8 cellular contexts compared by ENCODE assay signal in the genomic region with DNA sequence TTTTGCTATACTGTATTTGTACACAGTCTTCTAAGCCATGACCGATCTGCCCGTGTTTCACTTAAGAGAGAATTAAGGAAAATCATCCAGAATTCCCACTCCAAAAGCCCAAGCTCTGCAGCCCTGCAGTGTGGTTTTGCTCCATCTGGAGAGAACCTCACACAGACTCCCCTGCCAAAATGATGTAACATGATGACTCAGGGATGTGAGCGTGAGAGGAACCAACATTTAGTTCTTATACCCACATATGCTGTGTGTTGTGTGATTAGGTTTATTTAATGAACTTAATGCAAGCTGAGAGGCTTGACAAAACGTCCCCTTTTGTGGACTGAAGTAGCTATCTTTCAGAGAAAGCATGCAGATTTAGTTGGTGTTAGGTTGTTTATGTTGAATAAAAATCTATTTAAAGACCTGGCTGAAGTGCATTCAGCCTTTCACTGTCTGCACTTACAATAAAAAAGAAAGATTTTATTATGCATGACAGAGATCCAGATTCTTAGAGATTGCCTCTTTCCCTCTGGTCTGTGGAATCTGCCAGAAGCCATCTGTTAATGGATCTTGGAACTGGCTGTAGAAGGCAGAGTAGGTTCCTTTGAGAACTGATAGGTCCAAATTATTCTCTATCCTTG. TPM values are rescaled to one million over a fixed set of nuclear protein-coding genes. Genes with fewer than 3 reads are reported as not detected.
DNase-seq lines count a peak whose midpoint lies in the region; ATAC-seq and TF ChIP-seq lines count a peak whose summit lies in the region.

No MANE protein-coding gene starts in this region.

- H3K4me1 ChIP-seq in SJSA1 (replicated peaks): peaks cover 15% of the 10 kb centered on the region
- H3K4me1 ChIP-seq in parathyroid adenoma: no peaks in the 10 kb centered on the region
- H3K4me1 ChIP-seq in MM.1S (ENCODE audit: low read length): no peaks in the 10 kb centered on the region

- H3K9me2 ChIP-seq in MM.1S (replicated peaks; ENCODE audit: insufficient read depth, low read length): no peaks in the 10 kb centered on the region

- TF ChIP-seq CTCF in AG04449 (IDR thresholded peaks at IDR 0.05; ENCODE audit: insufficient read depth, low read length, missing control alignments) (no peak), parathyroid adenoma (IDR thresholded peaks at IDR 0.05) (no peak), MM.1S (IDR thresholded peaks at IDR 0.05; ENCODE audit: low read length) (no peak)

- H3K9me3 ChIP-seq in SJSA1 (replicated peaks) (no peaks in the 10 kb centered on the region), parathyroid adenoma (ENCODE audit: control insufficient read depth, low read length) (no peaks in the 10 kb centered on the region), MM.1S (replicated peaks; ENCODE audit: insufficient read depth, low read length) (no peaks in the 10 kb centered on the region)

- H3K27me3 ChIP-seq in SJSA1 (replicated peaks) (no peaks in the 10 kb centered on the region), parathyroid adenoma (ENCODE audit: control insufficient read depth, insufficient read depth, low read length) (no peaks in the 10 kb centered on the region), MM.1S (replicated peaks; ENCODE audit: insufficient read depth, low read length) (no peaks in the 10 kb centered on the region)

- H3K4me2 ChIP-seq in parathyroid adenoma (ENCODE audit: low read length) (peak overlapping the region; percentile 23), MM.1S (ENCODE audit: low read depth, low read length) (no peak overlapping the region)

- POLR2A ChIA-PET in AG04449 (lab: Yijun Ruan, JAX): interaction anchor here (0.7 kb wide), 1 partner anchor 14 kb away, joined by 3 read pairs; no protein-coding TSS in a partner anchor

- DNase-seq in AG04449 (ENCODE audit: low read depth, low spot score) (peak; percentile 83), HS-5 (ENCODE audit: low read depth) (peak; percentile 67), SJSA1 (ENCODE audit: low read depth in 1 of 2, low spot score in 2 of 2) (peak; percentile 68 to 70), fibroblast of gingiva (ENCODE audit: low read depth) (peak; percentile 86), MM.1S (no peak)
- no peak for DNase-seq in activated naive CD4-positive, alpha-beta T cell (lab: John Stamatoyannopoulos, UW)

- CTCF ChIA-PET in AG04449 (lab: Yijun Ruan, JAX): interaction anchor here (0.7 to 1.8 kb wide), 3 partner anchors 9 to 373 kb away, joined by 3 to 10 read pairs (median 3); no protein-coding TSS in a partner anchor

- H3K79me2 ChIP-seq in parathyroid adenoma: peaks cover 47% of the 10 kb centered on the region
- H3K79me2 ChIP-seq in MM.1S (ENCODE audit: low read length): peaks cover 99% of the 10 kb centered on the region

- H4K20me1 ChIP-seq in MM.1S (ENCODE audit: insufficient read depth, low read length): no peaks in the 10 kb centered on the region; the same call in 1 of the 2 replicates

- peak overlapping the region; percentile 54 for H3K27ac ChIP-seq in SJSA1
- no peak overlapping the region for H3K27ac ChIP-seq in parathyroid adenoma
- H3K27ac ChIP-seq in MM.1S (ENCODE audit: low read length): no peak overlapping the region

- ATAC-seq in GM18907 (IDR thresholded peaks at IDR 0.05; ENCODE audit: unreplicated experiment): no peak

- H3K36me3 ChIP-seq in SJSA1: peaks cover 15% of the 10 kb centered on the region; the same call in 1 of the 2 replicates
- H3K36me3 ChIP-seq in parathyroid adenoma (ENCODE audit: control insufficient read depth, insufficient read depth, low read length): no peaks in the 10 kb centered on the region
- H3K36me3 ChIP-seq in MM.1S (replicated peaks; ENCODE audit: insufficient read depth, low read length): 0 out of 2 replicates have a peak, but pooled peaks cover 3% of the 10 kb centered on the region

- no peaks in the 10 kb centered on the region for H3F3A ChIP-seq in MM.1S (ENCODE audit: insufficient read depth, low read length)

- H3K9ac ChIP-seq in parathyroid adenoma (no peak overlapping the region), MM.1S (ENCODE audit: low read length) (no peak overlapping the region)

- H3K4me3 ChIP-seq in AG04449 (ENCODE audit: low read depth, low read length) (peak overlapping the region; percentile 0; the same call in 1 of the 2 replicates), SJSA1 (no peak overlapping the region), parathyroid adenoma (ENCODE audit: low read depth, low read length) (no peak overlapping the region), MM.1S (ENCODE audit: low read length) (no peak overlapping the region)

- no peak overlapping the region for H2AFZ ChIP-seq in parathyroid adenoma
- H2AFZ ChIP-seq in MM.1S (ENCODE audit: low read length): no peak overlapping the region

RNA-seq across cellular contexts. Expression of a gene that starts 6.3 kb away (rescaled TPM):
- total RNA-seq in SJSA1 (2014; rRNA removed; shearing (Covaris generic)): 83.0 and 93.1 TPM in 2 replicates

Comparison
In these comparisons a context has a peak if more than half of its experiments do, and no peak if none do; other contexts are left out.
1. DNase-seq: peak in AG04449 (single experiment), HS-5 (single experiment), SJSA1 (2 of 2) and fibroblast of gingiva (single experiment); none in MM.1S (single experiment) and activated naive CD4-positive, alpha-beta T cell (0 of 4).